7 cellular contexts compared by ENCODE assay signal in genomic region chr7:4430227-4430626, GRCh38.
"Had no signal": no experiment of that assay in that cellular context is flagged by ENCODE, and none has a peak within 500 bp of the region (broad histone marks: within the 10 kb centered on the region; RNA-seq: fewer than 3 reads in every experiment).

No MANE protein-coding gene starts in this region.

- FAIRE-seq: GM12878, GM12891, GM12892, GM18507, GM19239 had no signal

- DNase-seq: GDM1, GF-D8 had no signal

- ATAC-seq: GM12878 had no signal

- H3K4me3 ChIP-seq: GM12878 had no signal
